8 cellular contexts compared by ENCODE assay signal in genomic region chr6:166775180-166775922, GRCh38.
DNase-seq lines count a peak whose midpoint lies in the region; ATAC-seq and TF ChIP-seq lines count a peak whose summit lies in the region.

No MANE protein-coding gene starts in this region.

- no peaks in the 10 kb centered on the region for H3K9me3 ChIP-seq in OCI-LY3 (ENCODE audit: insufficient read depth, low read length)
- H3K9me3 ChIP-seq in suprapubic skin = no peaks in the 10 kb centered on the region

- no peak overlapping the region for H3K9ac ChIP-seq in OCI-LY3 (ENCODE audit: low read length)

- no peaks in the 10 kb centered on the region for H3K79me2 ChIP-seq in OCI-LY3 (ENCODE audit: low read length)

- DNase-seq in GM04504 (ENCODE audit: low read depth) (peak; percentile 40), HPDE6-E6E7 (ENCODE audit: extremely low spot score) (peak; percentile 61), fibroblast of gingiva (ENCODE audit: low read depth) (peak; percentile 63), nephron progenitor cell (peak; percentile 60), suprapubic skin (ENCODE audit: low spot score in 2 of 2) (no peak)
- peak; percentile 46 for DNase-seq in activated T-cell treated with anti-CD3 and anti-CD28 coated beads, Interleukin-2, amount 50 U/mL, for 1 hour

- no peak overlapping the region for H2AFZ ChIP-seq in OCI-LY3 (ENCODE audit: low read depth, low read length)

- H3K27ac Mint-ChIP-seq in nephron progenitor cell = no peak overlapping the region

- TF ChIP-seq EP300 in suprapubic skin (IDR thresholded peaks at IDR 0.05) = no peak

- no peak for TF ChIP-seq POLR2A in suprapubic skin (IDR thresholded peaks at IDR 0.05)

- H3K36me3 ChIP-seq in OCI-LY3 (replicated peaks; ENCODE audit: low read depth, low read length) (no peaks in the 10 kb centered on the region), suprapubic skin (no peaks in the 10 kb centered on the region)

- H3K4me1 ChIP-seq in OCI-LY3 (ENCODE audit: low read length) (peaks cover 30% of the 10 kb centered on the region), suprapubic skin (no peaks in the 10 kb centered on the region)

- no peaks in the 10 kb centered on the region for H3K36me3 Mint-ChIP-seq in nephron progenitor cell (ENCODE audit: low read depth)

- ATAC-seq in GM19467 (IDR thresholded peaks at IDR 0.05; ENCODE audit: unreplicated experiment) = no peak

- H3K27me3 ChIP-seq in OCI-LY3 (ENCODE audit: low read depth, low read length) (peaks cover 65% of the 10 kb centered on the region), suprapubic skin (peaks cover 3% of the 10 kb centered on the region)

- no peaks in the 10 kb centered on the region for H3K4me1 Mint-ChIP-seq in nephron progenitor cell

- peaks cover 16% of the 10 kb centered on the region for H3K27me3 Mint-ChIP-seq in nephron progenitor cell (ENCODE audit: low read depth, poor library complexity)

- H3K27ac ChIP-seq in OCI-LY3 (ENCODE audit: low read length) = no peak overlapping the region
- H3K27ac ChIP-seq in suprapubic skin = no peak overlapping the region

- WGBS in suprapubic skin = 54% methylated on average over 24 of the region's 24 CpGs

- no peaks in the 10 kb centered on the region for H3K9me3 Mint-ChIP-seq in nephron progenitor cell

- no peak overlapping the region for H3K4me3 Mint-ChIP-seq in nephron progenitor cell

- H3K4me2 ChIP-seq in OCI-LY3 (ENCODE audit: low read length) = peak overlapping the region; percentile 21

- 0 out of 2 replicates have a peak, but pooled peaks cover 4% of the 10 kb centered on the region for H4K20me1 ChIP-seq in OCI-LY3 (ENCODE audit: insufficient read depth, low read length)

- TF ChIP-seq CTCF in OCI-LY3 (IDR thresholded peaks at IDR 0.05; ENCODE audit: low read depth, low read length) (peak; percentile 66), nephron progenitor cell (IDR thresholded peaks at IDR 0.05) (peak; percentile 82), suprapubic skin (IDR thresholded peaks at IDR 0.05) (peak; percentile 67 to 81)

- H3K4me3 ChIP-seq in OCI-LY3 (ENCODE audit: low read length) (no peak overlapping the region; the same call in 1 of the 2 replicates), suprapubic skin (no peak overlapping the region)

Comparison
In these comparisons a context has a peak if more than half of its experiments do, and no peak if none do; other contexts are left out.
1. DNase-seq: peak in GM04504 (single experiment), HPDE6-E6E7 (single experiment), activated T-cell treated with anti-CD3 and anti-CD28 coated beads, Interleukin-2, amount 50 U/mL, for 1 hour (single experiment), fibroblast of gingiva (single experiment) and nephron progenitor cell (single experiment); none in suprapubic skin (0 of 2).
2. Peak in every context shown above with its lines, with median percentiles within 50 percentile points of each other: CTCF ChIP-seq.